In genomic region chr18:36158261-36158867, GRCh38 we compare ENCODE assay signal across 12 cellular contexts. TPM values are rescaled to one million over a fixed set of nuclear protein-coding genes. Genes with fewer than 3 reads are reported as not detected.
DNase-seq lines count a peak whose midpoint lies in the region; ATAC-seq and TF ChIP-seq lines count a peak whose summit lies in the region.
"Had no signal": no experiment of that assay in that cellular context is flagged by ENCODE, and none has a peak within 500 bp of the region (broad histone marks: within the 10 kb centered on the region; RNA-seq: fewer than 3 reads in every experiment).

No MANE protein-coding gene starts in this region.

- H3K4me3 ChIP-seq in fibroblast of the aortic adventitia (ENCODE audit: low read depth, low read length) (no peak overlapping the region), skeletal muscle cell (ENCODE audit: low read depth, low read length) (no peak overlapping the region), right cardiac atrium (ENCODE audit: low read length) (no peak overlapping the region)
- H3K4me3 ChIP-seq: colonic mucosa had no signal

- no peak for TF ChIP-seq CTCF in activated CD8-positive, alpha-beta T cell treated with anti-CD3 and anti-CD28 coated beads for 36 hours (IDR thresholded peaks at IDR 0.05)
- no peak for TF ChIP-seq CTCF in activated B cell treated with CpG ODN at 0.5 μM for 24 hours (IDR thresholded peaks at IDR 0.05)
- no peak for TF ChIP-seq CTCF in fibroblast of the aortic adventitia (IDR thresholded peaks at IDR 0.05; ENCODE audit: insufficient read depth, low read length)

- no peak overlapping the region for H3K4me3 Mint-ChIP-seq in activated CD8-positive, alpha-beta T cell treated with anti-CD3 and anti-CD28 coated beads for 36 hours
- no peak overlapping the region for H3K4me3 Mint-ChIP-seq in activated CD8-positive, alpha-beta T cell treated with anti-CD3 and anti-CD28 coated beads, Interleukin-2, amount 10 ng/mL, durations not matched to agents 7 days and 5 days
- H3K4me3 Mint-ChIP-seq in activated B cell treated with CpG ODN at 0.5 μM for 24 hours, result no peak overlapping the region

- ATAC-seq in activated CD8-positive, alpha-beta T cell treated with anti-CD3 and anti-CD28 coated beads for 36 hours, result no peak
- no peak for ATAC-seq in activated CD8-positive, alpha-beta T cell treated with anti-CD3 and anti-CD28 coated beads, Interleukin-2, amount 10 ng/mL, durations not matched to agents 7 days and 5 days
- ATAC-seq in activated B cell treated with CpG ODN at 0.5 μM for 24 hours (ENCODE audit: low read depth) (peak; percentile 52), right cardiac atrium (no peak), left colon (no peak)

- POLR2A ChIA-PET in activated CD8-positive, alpha-beta T cell treated with anti-CD3 and anti-CD28 coated beads for 36 hours (lab: Charles Lee), result no interaction called here
- POLR2A ChIA-PET in activated CD8-positive, alpha-beta T cell treated with anti-CD3 and anti-CD28 coated beads, Interleukin-2, amount 10 ng/mL, durations not matched to agents 7 days and 5 days (lab: Charles Lee), result interaction anchor here (1.1 kb wide), 1 partner anchor 32 kb away, joined by 3 read pairs; no protein-coding TSS in a partner anchor
- POLR2A ChIA-PET in activated B cell treated with CpG ODN at 0.5 μM for 24 hours (lab: Charles Lee), result interaction anchor here (1.1 kb wide), 1 partner anchor 14 kb away, joined by 3 read pairs; no protein-coding TSS in a partner anchor

- peaks cover 14% of the 10 kb centered on the region for H3K4me1 Mint-ChIP-seq in activated CD8-positive, alpha-beta T cell treated with anti-CD3 and anti-CD28 coated beads for 36 hours (ENCODE audit: low read depth)
- peaks cover 3% of the 10 kb centered on the region for H3K4me1 Mint-ChIP-seq in activated CD8-positive, alpha-beta T cell treated with anti-CD3 and anti-CD28 coated beads, Interleukin-2, amount 10 ng/mL, durations not matched to agents 7 days and 5 days (ENCODE audit: low read depth)
- H3K4me1 Mint-ChIP-seq in activated B cell treated with CpG ODN at 0.5 μM for 24 hours, result peaks cover 19% of the 10 kb centered on the region

- WGBS in right cardiac atrium, result 79% methylated on average over 5 of the region's 5 CpGs

- H3K4me1 ChIP-seq in right cardiac atrium (ENCODE audit: control insufficient read depth, insufficient read depth, low read length), result no peaks in the 10 kb centered on the region
- H3K4me1 ChIP-seq: colonic mucosa had no signal

- no peak overlapping the region for H3K27ac ChIP-seq in right cardiac atrium (ENCODE audit: low read length)
- H3K27ac ChIP-seq: colonic mucosa had no signal

- H3K9me3 Mint-ChIP-seq in activated CD8-positive, alpha-beta T cell treated with anti-CD3 and anti-CD28 coated beads for 36 hours, result no peaks in the 10 kb centered on the region
- no peaks in the 10 kb centered on the region for H3K9me3 Mint-ChIP-seq in activated CD8-positive, alpha-beta T cell treated with anti-CD3 and anti-CD28 coated beads, Interleukin-2, amount 10 ng/mL, durations not matched to agents 7 days and 5 days (ENCODE audit: insufficient read depth)
- H3K9me3 Mint-ChIP-seq in activated B cell treated with CpG ODN at 0.5 μM for 24 hours, result no peaks in the 10 kb centered on the region

- intact Hi-C loops in activated CD8-positive, alpha-beta T cell treated with anti-CD3 and anti-CD28 coated beads for 36 hours (cut with micrococcal nuclease), result no loop called here
- intact Hi-C loops in activated B cell treated with CpG ODN at 0.5 μM for 24 hours (cut with micrococcal nuclease) (no loop called here), right cardiac atrium (cut with DNase I) (no loop called here), left colon (cut with DNase I, micrococcal nuclease) (no loop called here)

- DNase-seq in activated CD8-positive, alpha-beta T cell treated with anti-CD3 and anti-CD28 coated beads for 36 hours, result no peak
- no peak for DNase-seq in activated CD8-positive, alpha-beta T cell treated with anti-CD3 and anti-CD28 coated beads, Interleukin-2, amount 10 ng/mL, durations not matched to agents 7 days and 5 days
- DNase-seq in activated B cell treated with CpG ODN at 0.5 μM for 24 hours, result no peak
- peak; percentile 80 for DNase-seq in fibroblast of the aortic adventitia (ENCODE audit: low read depth)
- peak; percentile 57 for DNase-seq in skeletal muscle cell (ENCODE audit: low read depth)
- DNase-seq in right cardiac atrium, result no peak
- no peak for DNase-seq in left colon
- no peak for DNase-seq in hippocampal formation (lab: John Stamatoyannopoulos, UW)
- DNase-seq: activated T-cell treated with anti-CD3 and anti-CD28 coated beads, Interleukin-2, amount 50 U/mL, for 1 hour; colonic mucosa; NCI-H1694; occipital lobe had no signal

- no peaks in the 10 kb centered on the region for H3K27me3 ChIP-seq in right cardiac atrium (ENCODE audit: control insufficient read depth, insufficient read depth)
- H3K27me3 ChIP-seq: colonic mucosa had no signal

- CTCF ChIA-PET in activated CD8-positive, alpha-beta T cell treated with anti-CD3 and anti-CD28 coated beads for 36 hours (lab: Charles Lee), result interaction anchor here (1.0 to 2.8 kb wide), 4 partner anchors 63 to 208 kb away, joined by 3 to 9 read pairs (median 5); no protein-coding TSS in a partner anchor
- CTCF ChIA-PET in activated CD8-positive, alpha-beta T cell treated with anti-CD3 and anti-CD28 coated beads, Interleukin-2, amount 10 ng/mL, durations not matched to agents 7 days and 5 days (lab: Charles Lee), result no interaction called here
- CTCF ChIA-PET in activated B cell treated with CpG ODN at 0.5 μM for 24 hours (lab: Charles Lee), result no interaction called here

- H3K27me3 Mint-ChIP-seq in activated CD8-positive, alpha-beta T cell treated with anti-CD3 and anti-CD28 coated beads for 36 hours, result no peaks in the 10 kb centered on the region
- no peaks in the 10 kb centered on the region for H3K27me3 Mint-ChIP-seq in activated CD8-positive, alpha-beta T cell treated with anti-CD3 and anti-CD28 coated beads, Interleukin-2, amount 10 ng/mL, durations not matched to agents 7 days and 5 days (ENCODE audit: low read depth)
- H3K27me3 Mint-ChIP-seq in activated B cell treated with CpG ODN at 0.5 μM for 24 hours, result no peaks in the 10 kb centered on the region

- H3K27ac Mint-ChIP-seq in activated CD8-positive, alpha-beta T cell treated with anti-CD3 and anti-CD28 coated beads for 36 hours, result peak overlapping the region; percentile 41
- H3K27ac Mint-ChIP-seq in activated CD8-positive, alpha-beta T cell treated with anti-CD3 and anti-CD28 coated beads, Interleukin-2, amount 10 ng/mL, durations not matched to agents 7 days and 5 days, result no peak overlapping the region
- peak overlapping the region; percentile 55 for H3K27ac Mint-ChIP-seq in activated B cell treated with CpG ODN at 0.5 μM for 24 hours

- peaks cover 45% of the 10 kb centered on the region for H3K36me3 Mint-ChIP-seq in activated CD8-positive, alpha-beta T cell treated with anti-CD3 and anti-CD28 coated beads for 36 hours (ENCODE audit: low read depth)
- H3K36me3 Mint-ChIP-seq in activated CD8-positive, alpha-beta T cell treated with anti-CD3 and anti-CD28 coated beads, Interleukin-2, amount 10 ng/mL, durations not matched to agents 7 days and 5 days (ENCODE audit: low read depth), result peaks cover 59% of the 10 kb centered on the region
- peaks cover 89% of the 10 kb centered on the region for H3K36me3 Mint-ChIP-seq in activated B cell treated with CpG ODN at 0.5 μM for 24 hours (ENCODE audit: low read depth)

- no peaks in the 10 kb centered on the region for H3K9me3 ChIP-seq in right cardiac atrium (ENCODE audit: control insufficient read depth, low read length)
- H3K9me3 ChIP-seq: colonic mucosa had no signal

RNA-seq across cellular contexts. Expression of gene ELP2, which starts 28.7 kb away (rescaled TPM):
- total RNA-seq in activated CD8-positive, alpha-beta T cell treated with anti-CD3 and anti-CD28 coated beads for 36 hours, result 100 to 1,000 TPM in 1 of 2 experiments, 10 to 100 TPM in 1; 98.8 to 105 TPM
- total RNA-seq in activated CD8-positive, alpha-beta T cell treated with anti-CD3 and anti-CD28 coated beads, Interleukin-2, amount 10 ng/mL, durations not matched to agents 7 days and 5 days, result 10 to 100 TPM; 57.6 to 60.1 TPM
- 105 and 124 TPM in 2 replicates for total RNA-seq in activated B cell treated with CpG ODN at 0.5 μM for 24 hours
- 83.3 and 119 TPM in 2 replicates for total RNA-seq in fibroblast of the aortic adventitia (ENCODE audit: low replicate concordance)
- total RNA-seq in right cardiac atrium, result 10 to 100 TPM; 48.9 to 56.6 (median 55.0) TPM
- polyA plus RNA-seq in right cardiac atrium, result 31.4 TPM
- 10 to 100 TPM; 36.3 to 39.9 TPM for total RNA-seq in left colon

RNA-seq across cellular contexts. Expression of gene MOCOS, which starts 28.9 kb away (rescaled TPM):
- total RNA-seq in activated CD8-positive, alpha-beta T cell treated with anti-CD3 and anti-CD28 coated beads for 36 hours, result under 1 TPM; 0.13 to 0.18 TPM
- under 1 TPM; 0.21 to 0.47 TPM for total RNA-seq in activated CD8-positive, alpha-beta T cell treated with anti-CD3 and anti-CD28 coated beads, Interleukin-2, amount 10 ng/mL, durations not matched to agents 7 days and 5 days
- total RNA-seq in activated B cell treated with CpG ODN at 0.5 μM for 24 hours (0.39 and 0.42 TPM in 2 replicates), fibroblast of the aortic adventitia (ENCODE audit: low replicate concordance) (3.5 and 13.1 TPM in 2 replicates), right cardiac atrium (under 1 TPM; 0.57 to 0.64 (median 0.59) TPM), left colon (1 to 10 TPM; 5.6 to 5.7 TPM)
- 0.14 TPM for polyA plus RNA-seq in right cardiac atrium

RNA-seq across cellular contexts. Expression of gene SLC39A6, which starts 29.2 kb away (rescaled TPM):
- 10 to 100 TPM; 20.6 to 20.8 TPM for total RNA-seq in activated CD8-positive, alpha-beta T cell treated with anti-CD3 and anti-CD28 coated beads for 36 hours
- 10 to 100 TPM; 19.4 to 19.7 TPM for total RNA-seq in activated CD8-positive, alpha-beta T cell treated with anti-CD3 and anti-CD28 coated beads, Interleukin-2, amount 10 ng/mL, durations not matched to agents 7 days and 5 days
- total RNA-seq in activated B cell treated with CpG ODN at 0.5 μM for 24 hours, result 17.6 and 18.6 TPM in 2 replicates
- total RNA-seq in fibroblast of the aortic adventitia (ENCODE audit: low replicate concordance), result 85.2 and 88.6 TPM in 2 replicates
- total RNA-seq in right cardiac atrium, result 10 to 100 TPM; 12.3 to 17.1 (median 14.5) TPM
- 5.5 TPM for polyA plus RNA-seq in right cardiac atrium
- total RNA-seq in left colon, result 10 to 100 TPM; 11.0 to 11.4 TPM

Comparison
In these comparisons a context has a peak if more than half of its experiments do, and no peak if none do; other contexts are left out.
1. DNase-seq: peak in fibroblast of the aortic adventitia (single experiment) and skeletal muscle cell (single experiment); none in activated CD8-positive, alpha-beta T cell treated with anti-CD3 and anti-CD28 coated beads for 36 hours (single experiment), activated CD8-positive, alpha-beta T cell treated with anti-CD3 and anti-CD28 coated beads, Interleukin-2, amount 10 ng/mL, durations not matched to agents 7 days and 5 days (single experiment), activated B cell treated with CpG ODN at 0.5 μM for 24 hours (single experiment), right cardiac atrium (0 of 3), left colon (0 of 2) and hippocampal formation (0 of 2).